In the genomic region with DNA sequence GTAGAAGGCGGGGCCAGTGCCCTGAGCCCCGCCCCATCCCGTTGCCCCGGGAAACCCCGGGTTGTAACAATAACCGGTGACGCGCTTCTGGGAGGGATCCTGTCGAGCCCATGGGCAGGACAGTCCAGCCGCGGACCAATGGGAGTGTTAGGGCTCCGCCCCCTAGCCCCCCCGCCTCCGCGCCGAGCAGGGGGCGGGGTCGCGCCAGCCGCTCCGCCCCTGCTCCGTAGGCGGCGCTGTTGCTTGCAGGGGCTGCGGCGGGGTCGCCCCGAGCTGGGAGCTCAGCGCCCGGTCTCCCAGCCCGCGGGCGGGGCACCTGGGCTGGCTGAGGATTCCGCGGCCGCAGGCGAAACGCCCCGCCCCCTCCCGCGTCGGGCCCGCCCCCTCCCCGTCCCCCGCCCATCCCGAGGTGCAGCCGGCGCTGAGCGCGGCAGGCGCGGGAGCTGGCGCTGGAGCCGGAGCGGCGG, we compare ENCODE assay signal across 8 cellular contexts. TPM values are rescaled to one million over a fixed set of nuclear protein-coding genes. Genes with fewer than 3 reads are reported as not detected.
DNase-seq lines count a peak whose midpoint lies in the region; ATAC-seq and TF ChIP-seq lines count a peak whose summit lies in the region.

A gene (plus strand): TSS at position 407 of the 467 bp plus-strand sequence.

- peak; percentile 94 for DNase-seq in DMS79 treated with DMSO at 0.1 percent for 48 hours (lab: John Stamatoyannopoulos, UW)
- peak; percentile 96 for DNase-seq in H4 (ENCODE audit: low spot score)
- peak; percentile 100 for DNase-seq in RWPE1 (ENCODE audit: low spot score)
- DNase-seq in activated effector memory CD4-positive, alpha-beta T cell treated with Interleukin-2 at 50 U/mL for 16 hours = peak; percentile 87
- peak; percentile 91 for DNase-seq in fibroblast of the aortic adventitia (ENCODE audit: low read depth)
- peak; percentile 96 for DNase-seq in natural killer cell treated with Interleukin-12 subunit alpha and Interleukin-12 subunit beta and Interleukin-15 and Interleukin-18, amount 100 ng/mL, for 72 hours (ENCODE audit: low spot score)
- DNase-seq in stimulated activated naive CD4-positive, alpha-beta T cell treated with Interleukin-2 at 50 U/mL for 16 hours (lab: John Stamatoyannopoulos, UW) = peak; percentile 90

- H3K27ac Mint-ChIP-seq in natural killer cell treated with Interleukin-12 subunit alpha and Interleukin-12 subunit beta and Interleukin-15 and Interleukin-18, amount 100 ng/mL, for 72 hours = no peak within 1 kb of the TSS

- H3K4me3 Mint-ChIP-seq in natural killer cell treated with Interleukin-12 subunit alpha and Interleukin-12 subunit beta and Interleukin-15 and Interleukin-18, amount 100 ng/mL, for 72 hours = peak within 1 kb of the TSS; percentile 58

- CTCF ChIA-PET in RWPE1 (lab: Yijun Ruan, JAX) = interaction anchor here (0.6 to 3.2 kb wide), 8 partner anchors 19 to 435 kb away, joined by 3 to 20 read pairs (median 4); no protein-coding TSS in a partner anchor

- TF ChIP-seq CTCF in LNCAP (IDR thresholded peaks at IDR 0.05) (peak; percentile 35), RWPE1 (conservative IDR thresholded peaks at IDR 0.05; ENCODE audit: low read depth) (peak; percentile 70), fibroblast of the aortic adventitia (IDR thresholded peaks at IDR 0.05; ENCODE audit: insufficient read depth, low read length) (peak; percentile 20)

- H3K27me3 Mint-ChIP-seq in natural killer cell treated with Interleukin-12 subunit alpha and Interleukin-12 subunit beta and Interleukin-15 and Interleukin-18, amount 100 ng/mL, for 72 hours = peaks cover 22 to 34% of the 10 kb centered on the region in 2 donors

- ATAC-seq in natural killer cell treated with Interleukin-12 subunit alpha and Interleukin-12 subunit beta and Interleukin-15 and Interleukin-18, amount 100 ng/mL, for 72 hours = peak; percentile 96 to 97

- peaks cover 4 to 12% of the 10 kb centered on the region in 2 donors for H3K4me1 Mint-ChIP-seq in natural killer cell treated with Interleukin-12 subunit alpha and Interleukin-12 subunit beta and Interleukin-15 and Interleukin-18, amount 100 ng/mL, for 72 hours (ENCODE audit: low read depth in 2 of 2)

- H3K4me3 ChIP-seq in fibroblast of the aortic adventitia (ENCODE audit: low read depth, low read length) = peak within 1 kb of the TSS; percentile 62

- POLR2A ChIA-PET in RWPE1 (lab: Yijun Ruan, JAX; ENCODE audit: low non-redundant PET) = interaction anchor here (1.7 kb wide), 1 partner anchor 21 kb away, joined by 5 read pairs; no protein-coding TSS in a partner anchor

- peak within 1 kb of the TSS; percentile 96 for H3K27ac ChIP-seq in RWPE1

- H3K36me3 Mint-ChIP-seq in natural killer cell treated with Interleukin-12 subunit alpha and Interleukin-12 subunit beta and Interleukin-15 and Interleukin-18, amount 100 ng/mL, for 72 hours = no peaks in the 10 kb centered on the region

- H3K9me3 Mint-ChIP-seq in natural killer cell treated with Interleukin-12 subunit alpha and Interleukin-12 subunit beta and Interleukin-15 and Interleukin-18, amount 100 ng/mL, for 72 hours = no peaks in the 10 kb centered on the region

RNA-seq across cellular contexts. Expression of the gene that starts here (rescaled TPM):
- 0.35 and 0.45 TPM in 2 replicates for total RNA-seq in H4 (2014; rRNA removed; shearing (Covaris generic))
- total RNA-seq in fibroblast of the aortic adventitia (ENCODE audit: low replicate concordance) = not detected in 2 replicates
- total RNA-seq in natural killer cell treated with Interleukin-12 subunit alpha and Interleukin-12 subunit beta and Interleukin-15 and Interleukin-18, amount 100 ng/mL, for 72 hours = not detected

Comparison
In these comparisons a context has a peak if more than half of its experiments do, and no peak if none do; other contexts are left out.
1. Peak in every context shown above with its lines: DNase-seq, ATAC-seq, H3K4me3 ChIP-seq and H3K27ac ChIP-seq.
2. Peak in DNase-seq in H4; RNA of the gene not detected or under 1 TPM.
3. Peak in DNase-seq and H3K4me3 ChIP-seq in fibroblast of the aortic adventitia; RNA of the gene not detected or under 1 TPM.
4. Peak in DNase-seq and ATAC-seq in natural killer cell treated with Interleukin-12 subunit alpha and Interleukin-12 subunit beta and Interleukin-15 and Interleukin-18, amount 100 ng/mL, for 72 hours; RNA of the gene not detected or under 1 TPM.
5. CTCF ChIP-seq: peak in every context shown above with its lines; median percentile 70 in RWPE1; 35 in LNCAP; 20 in fibroblast of the aortic adventitia.